19 cellular contexts compared by ENCODE assay signal in genomic region chr10:12958546-12959110, GRCh38. TPM values are rescaled to one million over a fixed set of nuclear protein-coding genes. Genes with fewer than 3 reads are reported as not detected.
DNase-seq lines count a peak whose midpoint lies in the region; ATAC-seq and TF ChIP-seq lines count a peak whose summit lies in the region.
"Had no signal": no experiment of that assay in that cellular context is flagged by ENCODE, and none has a peak within 500 bp of the region (broad histone marks: within the 10 kb centered on the region; RNA-seq: fewer than 3 reads in every experiment).

No MANE protein-coding gene starts in this region.

- peaks cover 12 to 64% (median 32%) of the 10 kb centered on the region in 3 donors for H3K4me1 ChIP-seq in esophagus squamous epithelium
- peaks cover 0 to 52% (median 38%) of the 10 kb centered on the region in 4 donors for H3K4me1 ChIP-seq in tibial artery
- H3K4me1 ChIP-seq: BLaER1 treated with 17β-estradiol and CSF1 and Interleukin-3, amounts not matched to agents 10 nM and 100 nM had no signal

- no peaks in the 10 kb centered on the region for H3K27me3 ChIP-seq in esophagus squamous epithelium
- no peaks in the 10 kb centered on the region for H3K27me3 ChIP-seq in tibial artery
- peaks cover 6% of the 10 kb centered on the region for H3K27me3 ChIP-seq in CD4-positive, alpha-beta T cell (ENCODE audit: control insufficient read depth, insufficient read depth, low read length)
- H3K27me3 ChIP-seq: BLaER1 treated with 17β-estradiol and CSF1 and Interleukin-3, amounts not matched to agents 10 nM and 100 nM had no signal

- no peak overlapping the region for H3K4me3 Mint-ChIP-seq in neural crest cell
- no peak overlapping the region for H3K4me3 Mint-ChIP-seq in CD4-positive, alpha-beta T cell
- H3K4me3 Mint-ChIP-seq: CD4-positive, CD25-positive, alpha-beta regulatory T cell; HFFc6 had no signal

- TF ChIP-seq CTCF in esophagus squamous epithelium (IDR thresholded peaks at IDR 0.05) (no peak), neural crest cell (conservative IDR thresholded peaks at IDR 0.05) (no peak), tibial artery (IDR thresholded peaks at IDR 0.05) (no peak)
- no peak for TF ChIP-seq CTCF in CD4-positive, alpha-beta T cell (IDR thresholded peaks at IDR 0.05)

- no peak for TF ChIP-seq POLR2A in esophagus squamous epithelium (IDR thresholded peaks at IDR 0.05)

- H3K27ac ChIP-seq in angular gyrus (ENCODE audit: low read depth, low read length) (peak overlapping the region; percentile 64), esophagus squamous epithelium (peak overlapping the region in 3 of 4 donors; percentile 44 to 83 (median 79)), tibial artery (peak overlapping the region; percentile 80 to 84)
- H3K27ac ChIP-seq in CD4-positive, alpha-beta T cell (ENCODE audit: low read depth, low read length), result no peak overlapping the region
- H3K27ac ChIP-seq: BLaER1 treated with 17β-estradiol and CSF1 and Interleukin-3, amounts not matched to agents 10 nM and 100 nM had no signal

- H3K9me3 ChIP-seq in esophagus squamous epithelium, result no peaks in the 10 kb centered on the region
- H3K9me3 ChIP-seq in tibial artery, result no peaks in the 10 kb centered on the region
- H3K9me3 ChIP-seq in CD4-positive, alpha-beta T cell (ENCODE audit: control insufficient read depth, low read length), result no peaks in the 10 kb centered on the region

- POLR2A ChIA-PET in CD4-positive, alpha-beta T cell (lab: Charles Lee), result no interaction called here

- H3K36me3 Mint-ChIP-seq in neural crest cell (ENCODE audit: low read depth), result peaks cover 4% of the 10 kb centered on the region
- H3K36me3 Mint-ChIP-seq in CD4-positive, alpha-beta T cell (ENCODE audit: low read depth), result no peaks in the 10 kb centered on the region
- H3K36me3 Mint-ChIP-seq: CD4-positive, CD25-positive, alpha-beta regulatory T cell had no signal

- no peak overlapping the region for H3K4me3 ChIP-seq in esophagus squamous epithelium
- H3K4me3 ChIP-seq in tibial artery, result no peak overlapping the region
- H3K4me3 ChIP-seq: BLaER1 treated with 17β-estradiol and CSF1 and Interleukin-3, amounts not matched to agents 10 nM and 100 nM; GM12878 had no signal

- H3K27ac Mint-ChIP-seq in neural crest cell (ENCODE audit: unreplicated experiment), result peak overlapping the region; percentile 45
- H3K27ac Mint-ChIP-seq in CD4-positive, alpha-beta T cell, result no peak overlapping the region
- H3K27ac Mint-ChIP-seq: CD4-positive, CD25-positive, alpha-beta regulatory T cell; HFFc6 had no signal

- DNase-seq in esophagus squamous epithelium (lab: John Stamatoyannopoulos, UW) (no peak), neural crest cell (ENCODE audit: low read depth, low spot score) (no peak), tibial artery (peak in 1 of 2 donors; percentile 60), amygdala (lab: John Stamatoyannopoulos, UW) (no peak), GOT3 (lab: John Stamatoyannopoulos, UW) (no peak)
- no peak for DNase-seq in stimulated activated CD4-positive, alpha-beta T cell treated with anti-CD3 and anti-CD28 coated beads, Interleukin-2, amount 100 ng/mL, for 48 hours
- no peak for DNase-seq in CD4-positive, alpha-beta T cell
- DNase-seq: ACHN; Calu3; CD4-positive, CD25-positive, alpha-beta regulatory T cell; DMS 273 treated with DMSO at 0.1 percent for 48 hours; DMS79; HCEC 1CT; HFFc6 had no signal

- CTCF ChIA-PET in CD4-positive, alpha-beta T cell (lab: Charles Lee), result no interaction called here

- no peak for ATAC-seq in CD4-positive, alpha-beta T cell (ENCODE audit: poor library complexity)
- ATAC-seq: GM12878, HepG2 had no signal

- intact Hi-C loops in esophagus squamous epithelium (cut with DNase I) (no loop called here), tibial artery (cut with DNase I; ENCODE audit: low total_unique reads) (no loop called here)
- intact Hi-C loops in CD4-positive, alpha-beta T cell (cut with DNase I, micrococcal nuclease), result no loop called here

- H3K4me1 Mint-ChIP-seq in neural crest cell, result no peaks in the 10 kb centered on the region
- H3K4me1 Mint-ChIP-seq in CD4-positive, alpha-beta T cell (ENCODE audit: low read depth), result no peaks in the 10 kb centered on the region
- H3K4me1 Mint-ChIP-seq: CD4-positive, CD25-positive, alpha-beta regulatory T cell had no signal

- no peaks in the 10 kb centered on the region for H3K27me3 Mint-ChIP-seq in neural crest cell (ENCODE audit: low read depth)
- peaks cover 12% of the 10 kb centered on the region for H3K27me3 Mint-ChIP-seq in CD4-positive, alpha-beta T cell

- H3K36me3 ChIP-seq in esophagus squamous epithelium (no peaks in the 10 kb centered on the region), tibial artery (no peaks in the 10 kb centered on the region)
- H3K36me3 ChIP-seq: BLaER1 treated with 17β-estradiol and CSF1 and Interleukin-3, amounts not matched to agents 10 nM and 100 nM had no signal

- 86 to 100% methylated on average over 3 to 4 of the region's 5 CpGs for WGBS in esophagus squamous epithelium, 2 donors

- H3K9me3 Mint-ChIP-seq in neural crest cell, result peaks cover 6% of the 10 kb centered on the region
- H3K9me3 Mint-ChIP-seq in CD4-positive, alpha-beta T cell, result no peaks in the 10 kb centered on the region

RNA-seq across cellular contexts. Expression of gene CCDC3, which starts 42.9 kb away (rescaled TPM):
- total RNA-seq in esophagus squamous epithelium, result 10 to 100 TPM in 3 of 4 donors, 1 to 10 TPM in 1; 5.6 to 34.3 (median 13.4) TPM
- 6.1 and 6.4 TPM in 2 replicates for total RNA-seq in neural crest cell
- under 1 TPM in 1 of 2 experiments, not detected in 1; 0.08 TPM for total RNA-seq in CD4-positive, alpha-beta T cell
- total RNA-seq: Calu3, G401, HepG2 had no signal
